Comparison of ENCODE assay signal across 9 cellular contexts in genomic region chr22:37930270-37930951, GRCh38. TPM values are rescaled to one million over a fixed set of nuclear protein-coding genes. Genes with fewer than 3 reads are reported as not detected.
DNase-seq lines count a peak whose midpoint lies in the region; ATAC-seq and TF ChIP-seq lines count a peak whose summit lies in the region.
"Had no signal": no experiment of that assay in that cellular context is flagged by ENCODE, and none has a peak within 500 bp of the region (broad histone marks: within the 10 kb centered on the region; RNA-seq: fewer than 3 reads in every experiment).

No MANE protein-coding gene starts in this region.

- H3K4me3 ChIP-seq in CD4-positive, CD25-positive, alpha-beta regulatory T cell (ENCODE audit: low read depth, low read length) = no peak overlapping the region
- no peak overlapping the region for H3K4me3 ChIP-seq in HFF-Myc (replicated peaks; ENCODE audit: low read depth, low read length)
- no peak overlapping the region for H3K4me3 ChIP-seq in mammary epithelial cell (replicated peaks in 1 of 3; ENCODE audit: insufficient read depth in 1 of 3, low read depth in 2 of 3, low read length in 3 of 3)
- H3K4me3 ChIP-seq in muscle layer of colon (ENCODE audit: low read depth in 1 of 2, low read length in 2 of 2) = no peak overlapping the region
- no peak overlapping the region for H3K4me3 ChIP-seq in gastrocnemius medialis

- H2AFZ ChIP-seq in mammary epithelial cell (ENCODE audit: low read depth, low read length) = no peak overlapping the region

- H3K36me3 Mint-ChIP-seq in CD4-positive, CD25-positive, alpha-beta regulatory T cell = peaks cover 15% of the 10 kb centered on the region

- no peak overlapping the region for H3K27ac ChIP-seq in CD4-positive, CD25-positive, alpha-beta regulatory T cell (ENCODE audit: insufficient read depth, low read length, poor library complexity, severe bottlenecking)
- H3K27ac ChIP-seq in mammary epithelial cell (ENCODE audit: insufficient read depth, low read depth, low read length) (no peak overlapping the region), muscle layer of colon (ENCODE audit: low read depth, low read length) (peak overlapping the region; percentile 73), gastrocnemius medialis (no peak overlapping the region)

- peaks cover 0 to 1% (median 0%) of the 10 kb centered on the region in 7 donors for H3K9me3 Mint-ChIP-seq in CD4-positive, CD25-positive, alpha-beta regulatory T cell
- H3K9me3 Mint-ChIP-seq: dendritic cell treated with granulocyte-macrophage colony-stimulating factor and Interleukin-4, amounts not matched to agents 40 ng/mL and 50 ng/mL, for 4 days had no signal

- peak in 1 of 3 donors; percentile 33 for DNase-seq in CD4-positive, CD25-positive, alpha-beta regulatory T cell
- DNase-seq in HFF-Myc (ENCODE audit: extremely low read depth, low read depth) (no peak), mammary epithelial cell (no peak), COLO829 (ENCODE audit: low spot score) (no peak), gastrocnemius medialis (no peak)

- H4K20me1 ChIP-seq in mammary epithelial cell (ENCODE audit: insufficient read depth, low read length) = peaks cover 6% of the 10 kb centered on the region

- peak overlapping the region in 2 of 3 donors; percentile 66 to 71 for H3K27ac Mint-ChIP-seq in CD4-positive, CD25-positive, alpha-beta regulatory T cell
- H3K27ac Mint-ChIP-seq: dendritic cell treated with granulocyte-macrophage colony-stimulating factor and Interleukin-4, amounts not matched to agents 40 ng/mL and 50 ng/mL, for 4 days had no signal

- no TSS peak for BruUV-seq in mammary epithelial cell (replicated peaks; lab: Mats Ljungman, UMichigan)

- H3K9me3 ChIP-seq in CD4-positive, CD25-positive, alpha-beta regulatory T cell (ENCODE audit: control insufficient read depth in 2 of 2, low read length in 2 of 2) = no peaks in the 10 kb centered on the region
- H3K9me3 ChIP-seq in mammary epithelial cell (replicated peaks; ENCODE audit: insufficient read depth, low read length) (no peaks in the 10 kb centered on the region), muscle layer of colon (ENCODE audit: low read length) (no peaks in the 10 kb centered on the region), gastrocnemius medialis (no peaks in the 10 kb centered on the region)

- no peaks in the 10 kb centered on the region for H3K27me3 Mint-ChIP-seq in CD4-positive, CD25-positive, alpha-beta regulatory T cell
- H3K27me3 Mint-ChIP-seq: dendritic cell treated with granulocyte-macrophage colony-stimulating factor and Interleukin-4, amounts not matched to agents 40 ng/mL and 50 ng/mL, for 4 days had no signal

- H3K36me3 ChIP-seq in CD4-positive, CD25-positive, alpha-beta regulatory T cell (ENCODE audit: control insufficient read depth, insufficient read depth, low read length) = peaks cover 20% of the 10 kb centered on the region
- peaks cover 49% of the 10 kb centered on the region for H3K36me3 ChIP-seq in mammary epithelial cell (ENCODE audit: insufficient read depth, low read length)
- H3K36me3 ChIP-seq in muscle layer of colon (ENCODE audit: insufficient read depth, low read length) = peaks cover 77% of the 10 kb centered on the region
- H3K36me3 ChIP-seq in gastrocnemius medialis = peaks cover 0 to 38% of the 10 kb centered on the region in 2 donors

- TF ChIP-seq POLR2A in gastrocnemius medialis (IDR thresholded peaks at IDR 0.05) = no peak

- in situ Hi-C loops in mammary epithelial cell (cut with MboI; ENCODE audit: low sequenced_read_pairs in 2 of 2) = loop anchor here in 1 of 2 donors (5.0 kb wide), 1 partner anchor 43 kb away; no protein-coding TSS in a partner anchor
- in situ Hi-C loops in gastrocnemius medialis (cut with MboI; ENCODE audit: low sequenced_read_pairs in 4 of 4) = no loop called here

- no peak for ATAC-seq in CD4-positive, CD25-positive, alpha-beta regulatory T cell (ENCODE audit: low read depth in 2 of 2)
- ATAC-seq in gastrocnemius medialis (no peak), HG03521 (IDR thresholded peaks at IDR 0.05; ENCODE audit: unreplicated experiment) (no peak), GM21360 (IDR thresholded peaks at IDR 0.05; ENCODE audit: unreplicated experiment) (no peak)

- H3K4me2 ChIP-seq in mammary epithelial cell (ENCODE audit: insufficient read depth, low read depth, low read length) = no peak overlapping the region

- peaks cover 0 to 17% (median 4%) of the 10 kb centered on the region in 4 donors for H3K4me1 Mint-ChIP-seq in CD4-positive, CD25-positive, alpha-beta regulatory T cell

- dilution Hi-C loops in mammary epithelial cell (cut with HindIII; ENCODE audit: low sequenced_read_pairs) = loop anchor here (5.0 kb wide), 3 partner anchors 37 to 83 kb away; partner anchors contain the start of gene EIF3L

- 59% methylated on average over 7 of the region's 11 CpGs for WGBS in mammary epithelial cell (ENCODE audit: low coverage, missing lambda C conversion rate)

- no peak overlapping the region for H3K4me3 Mint-ChIP-seq in CD4-positive, CD25-positive, alpha-beta regulatory T cell
- H3K4me3 Mint-ChIP-seq: dendritic cell treated with granulocyte-macrophage colony-stimulating factor and Interleukin-4, amounts not matched to agents 40 ng/mL and 50 ng/mL, for 4 days had no signal

- intact Hi-C loops in mammary epithelial cell (cut with micrococcal nuclease) (no loop called here), gastrocnemius medialis (cut with DNase I; ENCODE audit: low total_unique reads) (loop anchor here (5.0 kb wide), 1 partner anchor 43 kb away; no protein-coding TSS in a partner anchor)

- H3K79me2 ChIP-seq in mammary epithelial cell (ENCODE audit: insufficient read depth, low read length) = peaks cover 71% of the 10 kb centered on the region

- H3K9ac ChIP-seq in mammary epithelial cell (ENCODE audit: insufficient read depth, low read length) (no peak overlapping the region), muscle layer of colon (ENCODE audit: low read length) (no peak overlapping the region)

- TF ChIP-seq CTCF in HFF-Myc (IDR thresholded peaks at IDR 0.05; ENCODE audit: low read depth, low read length, missing control alignments) = peak; percentile 55
- TF ChIP-seq CTCF in mammary epithelial cell (conservative IDR thresholded peaks at IDR 0.05 in 1 of 2, IDR thresholded peaks at IDR 0.05 in 1 of 2; ENCODE audit: extremely low read depth in 1 of 2, insufficient read depth in 1 of 2, low read depth in 1 of 2, low read length in 2 of 2) = peak; percentile 18 to 49
- TF ChIP-seq CTCF in gastrocnemius medialis (IDR thresholded peaks at IDR 0.05 in 4 of 5, conservative IDR thresholded peaks at IDR 0.05 in 1 of 5) = peak in 2 of 5 experiments; percentile 22 to 29

- H3K4me1 ChIP-seq in CD4-positive, CD25-positive, alpha-beta regulatory T cell (ENCODE audit: control insufficient read depth, insufficient read depth, low read length, poor library complexity, severe bottlenecking) = peaks cover 5% of the 10 kb centered on the region
- H3K4me1 ChIP-seq in mammary epithelial cell (ENCODE audit: insufficient read depth, low read length) = peaks cover 24% of the 10 kb centered on the region
- peaks cover 56% of the 10 kb centered on the region for H3K4me1 ChIP-seq in muscle layer of colon (ENCODE audit: insufficient read depth, low read length)
- H3K4me1 ChIP-seq in gastrocnemius medialis = peaks cover 11 to 12% of the 10 kb centered on the region in 2 donors

- CTCF ChIA-PET in mammary epithelial cell (lab: Charles Lee; ENCODE audit: low non-redundant PET) = no interaction called here

- no peaks in the 10 kb centered on the region for H3K27me3 ChIP-seq in CD4-positive, CD25-positive, alpha-beta regulatory T cell (ENCODE audit: control insufficient read depth, insufficient read depth, low read length)
- H3K27me3 ChIP-seq in mammary epithelial cell (ENCODE audit: insufficient read depth, low read length) (no peaks in the 10 kb centered on the region), muscle layer of colon (ENCODE audit: control insufficient read depth in 1 of 2, insufficient read depth in 2 of 2, low read length in 2 of 2) (no peaks in the 10 kb centered on the region), gastrocnemius medialis (no peaks in the 10 kb centered on the region)

RNA-seq across cellular contexts. Expression of gene C22orf23, which starts 23.0 kb away (rescaled TPM):
- total RNA-seq in CD4-positive, CD25-positive, alpha-beta regulatory T cell = not detected
- not detected for polyA plus RNA-seq in CD4-positive, CD25-positive, alpha-beta regulatory T cell
- total RNA-seq in mammary epithelial cell (not detected), gastrocnemius medialis (1 to 10 TPM in 1 of 4 donors, under 1 TPM in 2, not detected in 1; 0.20 to 1.1 (median 0.35) TPM)
- 0.06 TPM for polyA plus RNA-seq in mammary epithelial cell
- not detected for polyA minus RNA-seq in mammary epithelial cell

RNA-seq across cellular contexts. Expression of gene POLR2F, which starts 23.1 kb away (rescaled TPM):
- total RNA-seq in CD4-positive, CD25-positive, alpha-beta regulatory T cell = 34.5 TPM
- polyA plus RNA-seq in CD4-positive, CD25-positive, alpha-beta regulatory T cell = 100 to 1,000 TPM; 152 to 170 (median 157) TPM
- total RNA-seq in mammary epithelial cell (10 to 100 TPM; 20.7 to 89.6 TPM), gastrocnemius medialis (100 to 1,000 TPM in 3 of 4 donors, 10 to 100 TPM in 1; 84.1 to 152 (median 134) TPM)
- 142 TPM for polyA plus RNA-seq in mammary epithelial cell
- polyA minus RNA-seq in mammary epithelial cell = 56.6 TPM

RNA-seq across cellular contexts. Expression of gene MICALL1, which starts 24.3 kb away (rescaled TPM):
- total RNA-seq in CD4-positive, CD25-positive, alpha-beta regulatory T cell = 25.2 TPM
- polyA plus RNA-seq in CD4-positive, CD25-positive, alpha-beta regulatory T cell = 1 to 10 TPM; 1.1 to 2.4 (median 1.7) TPM
- total RNA-seq in mammary epithelial cell (100 to 1,000 TPM; 247 to 249 TPM), gastrocnemius medialis (10 to 100 TPM; 14.4 to 29.4 (median 21.1) TPM)
- 129 TPM for polyA plus RNA-seq in mammary epithelial cell
- polyA minus RNA-seq in mammary epithelial cell = 299 TPM

RNA-seq across cellular contexts. Expression of gene SOX10, which starts 53.9 kb away (rescaled TPM):
- total RNA-seq in CD4-positive, CD25-positive, alpha-beta regulatory T cell = not detected
- not detected for polyA plus RNA-seq in CD4-positive, CD25-positive, alpha-beta regulatory T cell
- 10 to 100 TPM in 1 of 2 donors, not detected in 1; 10.7 TPM for total RNA-seq in mammary epithelial cell
- not detected for polyA plus RNA-seq in mammary epithelial cell
- polyA minus RNA-seq in mammary epithelial cell = not detected
- under 1 TPM in 3 of 4 donors, not detected in 1; 0.17 to 0.62 (median 0.59) TPM for total RNA-seq in gastrocnemius medialis
